Comparison of ENCODE assay signal across 9 cellular contexts in the genomic region with DNA sequence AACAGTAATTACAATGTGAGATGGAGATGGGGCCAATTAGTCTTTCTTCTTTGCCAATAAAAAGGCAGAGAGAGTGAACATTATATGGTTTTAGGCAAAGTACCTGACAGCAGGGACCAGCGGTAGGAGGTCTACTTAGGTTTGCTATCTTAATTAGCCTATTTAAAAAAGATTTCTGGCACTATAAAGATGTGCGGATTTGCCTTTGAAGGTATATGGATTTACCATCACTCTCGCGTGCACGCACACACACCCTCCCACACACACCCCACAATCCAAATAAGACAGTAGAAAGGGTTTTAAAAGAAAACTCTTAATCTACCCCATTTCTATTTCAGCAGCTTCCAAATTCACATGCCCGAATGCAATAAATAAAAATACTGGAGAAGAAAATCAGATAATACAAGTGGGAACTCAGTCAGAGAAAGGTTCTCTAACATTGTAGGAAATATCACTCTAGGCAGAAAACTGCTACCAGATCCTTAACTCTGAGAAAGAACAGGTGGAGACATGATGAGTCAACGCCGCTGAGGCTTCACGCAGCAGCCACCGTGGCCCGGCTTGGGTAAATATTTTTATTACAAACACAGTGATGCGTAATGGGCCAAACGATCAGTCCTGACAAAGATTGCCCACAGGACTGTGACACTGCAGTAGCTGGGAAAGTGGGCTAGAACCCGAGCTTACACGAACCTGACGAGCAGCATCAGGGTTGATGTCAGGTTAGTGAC.
DNase-seq lines count a peak whose midpoint lies in the region; ATAC-seq and TF ChIP-seq lines count a peak whose summit lies in the region.
"Had no signal": no experiment of that assay in that cellular context is flagged by ENCODE, and none has a peak within 500 bp of the region (broad histone marks: within the 10 kb centered on the region; RNA-seq: fewer than 3 reads in every experiment).

No MANE protein-coding gene starts in this region.

- no peak overlapping the region for H2AFZ ChIP-seq in PC-9

- H3K36me3 ChIP-seq in PC-9 (ENCODE audit: low read depth), result no peaks in the 10 kb centered on the region
- H3K36me3 ChIP-seq in heart right ventricle, result no peaks in the 10 kb centered on the region

- intact Hi-C loops in PC-9 (cut with micrococcal nuclease; ENCODE audit: unreplicated experiment), result no loop called here
- intact Hi-C loops in heart right ventricle (cut with DNase I), result no loop called here

- H3K9me2 ChIP-seq in PC-9 (ENCODE audit: insufficient read depth), result no peaks in the 10 kb centered on the region

- H3K4me3 Mint-ChIP-seq in HFFc6, result no peak overlapping the region
- H3K4me3 Mint-ChIP-seq: activated naive CD4-positive, alpha-beta T cell treated with anti-CD3 and anti-CD28 coated beads, Interleukin-2, amount 50 U/mL, for 24 hours had no signal

- no TSS peak for BruUV-seq in PC-9 (replicated peaks; lab: Mats Ljungman, UMichigan)

- CTCF ChIA-PET in PC-9 (lab: Charles Lee), result no interaction called here

- H3K27ac ChIP-seq in PC-9 (no peak overlapping the region), heart right ventricle (no peak overlapping the region)

- no peaks in the 10 kb centered on the region for H4K20me1 ChIP-seq in PC-9 (ENCODE audit: insufficient read depth)

- H3K4me3 ChIP-seq in PC-9 (no peak overlapping the region), heart right ventricle (no peak overlapping the region)

- H3K79me2 ChIP-seq in PC-9 (ENCODE audit: low read depth), result no peaks in the 10 kb centered on the region

- POLR2A ChIA-PET in PC-9 (lab: Charles Lee; ENCODE audit: unreplicated experiment), result no interaction called here

- H3K27me3 ChIP-seq in PC-9 (ENCODE audit: insufficient read depth, low read depth) (no peaks in the 10 kb centered on the region), heart right ventricle (no peaks in the 10 kb centered on the region)

- DNase-seq in HFFc6 (peak; percentile 53), PC-9 (peak; percentile 36 to 82), fibroblast of peridontal ligament (ENCODE audit: extremely low read depth) (peak; percentile 43), smooth muscle cell of the brain vasculature (ENCODE audit: low read depth, low spot score) (peak; percentile 85), heart right ventricle (no peak)
- DNase-seq in stimulated activated CD4-positive, alpha-beta T cell treated with anti-CD3 and anti-CD28 coated beads, Interleukin-2, amount 100 ng/mL, for 24 hours, result no peak
- no peak for DNase-seq in activated CD4-positive, CD25-positive, alpha-beta regulatory T cell treated with anti-CD3 and anti-CD28 coated beads, Interleukin-2, amount 50 U/mL, for 72 hours

- peaks cover 10% of the 10 kb centered on the region for H3K27me3 Mint-ChIP-seq in HFFc6 (ENCODE audit: insufficient read depth)

- H3K4me1 ChIP-seq in PC-9 (replicated peaks; ENCODE audit: insufficient read depth), result peaks cover 36% of the 10 kb centered on the region
- no peaks in the 10 kb centered on the region for H3K4me1 ChIP-seq in heart right ventricle

- H3K4me2 ChIP-seq in PC-9, result peak overlapping the region; percentile 55

- peaks cover 3% of the 10 kb centered on the region; the same call in 1 of the 2 replicates for H3K9me3 Mint-ChIP-seq in HFFc6
- H3K9me3 Mint-ChIP-seq: activated naive CD4-positive, alpha-beta T cell treated with anti-CD3 and anti-CD28 coated beads, Interleukin-2, amount 50 U/mL, for 24 hours had no signal

- ATAC-seq in HG03565 (IDR thresholded peaks at IDR 0.05; ENCODE audit: unreplicated experiment) (no peak), heart right ventricle (no peak)

- H3K4me1 Mint-ChIP-seq in HFFc6 (ENCODE audit: low read depth), result peaks cover 16% of the 10 kb centered on the region

- peaks cover 28% of the 10 kb centered on the region for H3F3A ChIP-seq in PC-9 (ENCODE audit: insufficient read depth, low read depth)

- TF ChIP-seq CTCF in HFFc6 (IDR thresholded peaks at IDR 0.05) (no peak), PC-9 (conservative IDR thresholded peaks at IDR 0.05) (no peak), heart right ventricle (IDR thresholded peaks at IDR 0.05) (no peak)

- no peak overlapping the region for H3K27ac Mint-ChIP-seq in HFFc6
- H3K27ac Mint-ChIP-seq: activated naive CD4-positive, alpha-beta T cell treated with anti-CD3 and anti-CD28 coated beads, Interleukin-2, amount 50 U/mL, for 24 hours had no signal

- no peaks in the 10 kb centered on the region for H3K9me3 ChIP-seq in PC-9 (ENCODE audit: insufficient read depth, low read depth)
- H3K9me3 ChIP-seq in heart right ventricle, result no peaks in the 10 kb centered on the region

- H3K36me3 Mint-ChIP-seq in HFFc6 (ENCODE audit: low read depth), result no peaks in the 10 kb centered on the region
- H3K36me3 Mint-ChIP-seq: activated naive CD4-positive, alpha-beta T cell treated with anti-CD3 and anti-CD28 coated beads, Interleukin-2, amount 50 U/mL, for 24 hours had no signal

- WGBS in heart right ventricle, 2 donors, result 80 to 84% methylated on average over 16 of the region's 16 CpGs

Comparison
In these comparisons a context has a peak if more than half of its experiments do, and no peak if none do; other contexts are left out.
1. DNase-seq: peak in HFFc6 (single experiment), PC-9 (2 of 2), fibroblast of peridontal ligament (single experiment) and smooth muscle cell of the brain vasculature (single experiment); none in stimulated activated CD4-positive, alpha-beta T cell treated with anti-CD3 and anti-CD28 coated beads, Interleukin-2, amount 100 ng/mL, for 24 hours (0 of 2), heart right ventricle (0 of 2) and activated CD4-positive, CD25-positive, alpha-beta regulatory T cell treated with anti-CD3 and anti-CD28 coated beads, Interleukin-2, amount 50 U/mL, for 72 hours (single experiment).